ENCODE assay signal across 1 cellular context in the genomic region with DNA sequence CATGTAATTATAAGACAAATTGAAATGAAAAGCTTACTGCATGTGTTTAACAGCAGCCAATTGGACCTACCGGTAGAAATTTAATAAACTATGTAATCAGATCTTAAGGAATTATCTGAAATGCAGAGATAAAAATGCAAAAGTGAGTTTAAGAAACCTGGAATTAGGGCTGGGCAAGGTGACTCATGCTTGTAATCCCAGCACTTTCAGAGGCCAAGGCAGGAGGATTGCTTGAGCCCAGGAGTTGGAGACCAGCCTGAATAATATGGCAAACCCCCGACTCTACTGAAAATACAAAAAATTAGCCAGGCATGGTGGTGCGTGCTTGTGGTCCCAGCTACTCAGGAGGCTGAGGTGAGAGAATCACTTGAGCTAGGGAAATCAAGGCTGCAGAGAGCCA.
TF ChIP-seq lines count a peak whose summit lies in the region.

No MANE protein-coding gene starts in this region.

TF ChIP-seq in K562, 482 proteins besides CTCF, POLR2A, EP300 and RAD21 (continued from another document):
- TF ChIP-seq ZNF512 (tag; IDR thresholded peaks at IDR 0.05) (0 out of 2 replicates have a peak, but pooled peaks have one; percentile 1), POLR2B (IDR thresholded peaks at IDR 0.05; ENCODE audit: low read depth, partially characterized antibody) (peak; percentile 52), CXXC5 (CRISPR knock-in tag; IDR thresholded peaks at IDR 0.05) (no peak), ILF3 (IDR thresholded peaks at IDR 0.05; ENCODE audit: borderline replicate concordance) (no peak), BHLHE40 (IDR thresholded peaks at IDR 0.05; ENCODE audit: low read length) (no peak), MTA1 (IDR thresholded peaks at IDR 0.05; ENCODE audit: borderline replicate concordance) (peak; percentile 20; the same call in 1 of the 2 replicates), RBM25 (IDR thresholded peaks at IDR 0.05; ENCODE audit: low read depth, low read length, severe bottlenecking) (peak; percentile 11), ERF (CRISPR knock-in tag; IDR thresholded peaks at IDR 0.05) (no peak), PHF21A (IDR thresholded peaks at IDR 0.05; ENCODE audit: borderline replicate concordance, low read depth) (no peak), TFAP4 (CRISPR knock-in tag; IDR thresholded peaks at IDR 0.05; ENCODE audit: borderline replicate concordance) (no peak), SUPT5H (IDR thresholded peaks at IDR 0.05) (peak; percentile 47; the same call in 1 of the 2 replicates), DPF2 (IDR thresholded peaks at IDR 0.05) (peak; percentile 51; the same call in 1 of the 2 replicates), NCOA4 (IDR thresholded peaks at IDR 0.05; ENCODE audit: partially characterized antibody) (no peak), ZMIZ1 (IDR thresholded peaks at IDR 0.05; ENCODE audit: low read depth in 2 of 2, low read length in 2 of 2) (no peak), DLX4 (CRISPR knock-in tag; IDR thresholded peaks at IDR 0.05) (no peak), MAFF (IDR thresholded peaks at IDR 0.05; ENCODE audit: low read length) (no peak), BCOR (IDR thresholded peaks at IDR 0.05) (peak; percentile 52; the same call in 1 of the 2 replicates), ZNF766 (CRISPR knock-in tag; conservative IDR thresholded peaks at IDR 0.05) (0 out of 2 replicates have a peak, but pooled peaks have one; percentile 20), FOSL1 (tag; conservative IDR thresholded peaks at IDR 0.05) (peak; percentile 61), ZNF561 (CRISPR knock-in tag; conservative IDR thresholded peaks at IDR 0.05) (no peak), ZNF143 (CRISPR knock-in tag; IDR thresholded peaks at IDR 0.05) (no peak), ZNF133 (CRISPR knock-in tag; IDR thresholded peaks at IDR 0.05) (no peak), ATF3 (IDR thresholded peaks at IDR 0.05) (peak; percentile 73), ATF3 (CRISPR knock-in tag; conservative IDR thresholded peaks at IDR 0.05) (no peak), KDM1A (IDR thresholded peaks at IDR 0.05) (0 out of 4 replicates have a peak, but pooled peaks of 1 of the 2 experiments have one; percentile 26), ZNF780A (CRISPR knock-in tag; IDR thresholded peaks at IDR 0.05) (no peak), TCF3 (CRISPR knock-in tag; IDR thresholded peaks at IDR 0.05) (no peak), SMC3 (conservative IDR thresholded peaks at IDR 0.05; ENCODE audit: insufficient read depth, low read depth, low read length) (no peak), ARID1B (IDR thresholded peaks at IDR 0.05) (peak; percentile 43)
- TF ChIP-seq, protein P1, sequence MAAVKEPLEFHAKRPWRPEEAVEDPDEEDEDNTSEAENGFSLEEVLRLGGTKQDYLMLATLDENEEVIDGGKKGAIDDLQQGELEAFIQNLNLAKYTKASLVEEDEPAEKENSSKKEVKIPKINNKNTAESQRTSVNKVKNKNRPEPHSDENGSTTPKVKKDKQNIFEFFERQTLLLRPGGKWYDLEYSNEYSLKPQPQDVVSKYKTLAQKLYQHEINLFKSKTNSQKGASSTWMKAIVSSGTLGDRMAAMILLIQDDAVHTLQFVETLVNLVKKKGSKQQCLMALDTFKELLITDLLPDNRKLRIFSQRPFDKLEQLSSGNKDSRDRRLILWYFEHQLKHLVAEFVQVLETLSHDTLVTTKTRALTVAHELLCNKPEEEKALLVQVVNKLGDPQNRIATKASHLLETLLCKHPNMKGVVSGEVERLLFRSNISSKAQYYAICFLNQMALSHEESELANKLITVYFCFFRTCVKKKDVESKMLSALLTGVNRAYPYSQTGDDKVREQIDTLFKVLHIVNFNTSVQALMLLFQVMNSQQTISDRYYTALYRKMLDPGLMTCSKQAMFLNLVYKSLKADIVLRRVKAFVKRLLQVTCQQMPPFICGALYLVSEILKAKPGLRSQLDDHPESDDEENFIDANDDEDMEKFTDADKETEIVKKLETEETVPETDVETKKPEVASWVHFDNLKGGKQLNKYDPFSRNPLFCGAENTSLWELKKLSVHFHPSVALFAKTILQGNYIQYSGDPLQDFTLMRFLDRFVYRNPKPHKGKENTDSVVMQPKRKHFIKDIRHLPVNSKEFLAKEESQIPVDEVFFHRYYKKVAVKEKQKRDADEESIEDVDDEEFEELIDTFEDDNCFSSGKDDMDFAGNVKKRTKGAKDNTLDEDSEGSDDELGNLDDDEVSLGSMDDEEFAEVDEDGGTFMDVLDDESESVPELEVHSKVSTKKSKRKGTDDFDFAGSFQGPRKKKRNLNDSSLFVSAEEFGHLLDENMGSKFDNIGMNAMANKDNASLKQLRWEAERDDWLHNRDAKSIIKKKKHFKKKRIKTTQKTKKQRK (IDR thresholded peaks at IDR 0.05; ENCODE audit: borderline replicate concordance, low read depth, low read length): no peak
- TF ChIP-seq, protein P2, sequence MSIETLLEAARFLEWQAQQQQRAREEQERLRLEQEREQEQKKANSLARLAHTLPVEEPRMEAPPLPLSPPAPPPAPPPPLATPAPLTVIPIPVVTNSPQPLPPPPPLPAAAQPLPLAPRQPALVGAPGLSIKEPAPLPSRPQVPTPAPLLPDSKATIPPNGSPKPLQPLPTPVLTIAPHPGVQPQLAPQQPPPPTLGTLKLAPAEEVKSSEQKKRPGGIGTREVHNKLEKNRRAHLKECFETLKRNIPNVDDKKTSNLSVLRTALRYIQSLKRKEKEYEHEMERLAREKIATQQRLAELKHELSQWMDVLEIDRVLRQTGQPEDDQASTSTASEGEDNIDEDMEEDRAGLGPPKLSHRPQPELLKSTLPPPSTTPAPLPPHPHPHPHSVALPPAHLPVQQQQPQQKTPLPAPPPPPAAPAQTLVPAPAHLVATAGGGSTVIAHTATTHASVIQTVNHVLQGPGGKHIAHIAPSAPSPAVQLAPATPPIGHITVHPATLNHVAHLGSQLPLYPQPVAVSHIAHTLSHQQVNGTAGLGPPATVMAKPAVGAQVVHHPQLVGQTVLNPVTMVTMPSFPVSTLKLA (conservative IDR thresholded peaks at IDR 0.05): 0 out of 4 replicates have a peak, but pooled peaks of 1 of the 2 experiments have one; percentile 34
